In the genomic region with DNA sequence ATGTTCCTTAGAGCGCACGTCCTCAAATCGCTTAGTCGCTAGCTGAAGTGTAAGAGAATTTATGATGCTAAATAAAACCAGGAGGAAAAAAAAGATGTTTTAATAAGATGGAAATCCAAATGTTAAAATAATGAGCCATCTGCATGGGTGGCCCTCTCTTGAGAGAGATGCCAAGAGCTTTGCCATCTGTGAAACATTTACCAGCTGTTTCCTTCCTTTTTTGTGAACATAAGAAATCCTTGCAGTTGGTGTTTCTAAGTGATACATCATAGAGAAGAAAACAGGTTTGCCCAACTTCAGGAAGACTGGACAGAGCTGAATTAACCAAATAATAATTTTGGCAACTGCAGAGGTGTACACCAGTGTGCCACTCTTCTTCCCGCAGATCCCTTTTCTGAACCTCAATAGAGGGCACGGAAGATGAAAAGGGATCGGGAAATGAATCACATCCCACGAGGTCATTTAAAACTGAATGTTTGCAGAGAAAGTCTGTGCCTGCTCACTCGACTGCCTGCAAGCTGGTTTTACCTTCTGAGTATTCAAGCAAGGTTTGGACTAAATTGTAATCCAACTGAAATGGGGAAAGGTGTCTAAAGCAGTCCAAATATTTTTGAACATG, we compare ENCODE assay signal across 23 cellular contexts. TPM values are rescaled to one million over a fixed set of nuclear protein-coding genes. Genes with fewer than 3 reads are reported as not detected.
DNase-seq lines count a peak whose midpoint lies in the region; ATAC-seq, FAIRE-seq and TF ChIP-seq lines count a peak whose summit lies in the region.
"Had no signal": no experiment of that assay in that cellular context is flagged by ENCODE, and none has a peak within 500 bp of the region (broad histone marks: within the 10 kb centered on the region; RNA-seq: fewer than 3 reads in every experiment).

No MANE protein-coding gene starts in this region.

- H3K4me1 ChIP-seq in endodermal cell (ENCODE audit: control insufficient read depth, insufficient read depth, low read length), result peaks cover 7% of the 10 kb centered on the region
- H3K4me1 ChIP-seq in tibial artery, result no peaks in the 10 kb centered on the region
- H3K4me1 ChIP-seq: HAP-1 had no signal

- H3K9me3 ChIP-seq in endodermal cell (ENCODE audit: control insufficient read depth, low read length) (peaks cover 16% of the 10 kb centered on the region), tibial artery (no peaks in the 10 kb centered on the region)
- H3K9me3 ChIP-seq: HAP-1, SJSA1 had no signal

- WGBS in endodermal cell (ENCODE audit: insufficient coverage in 1 of 2, insufficient read length in 1 of 2), 2 experiments, result 93 to 95% methylated on average over 9 of the region's 9 CpGs

- in situ Hi-C loops in GM13977 (cut with MboI; ENCODE audit: low pct_unique_long_range_greater_than_20kb, low sequenced_read_pairs, unreplicated experiment), result no loop called here

- peaks cover 13% of the 10 kb centered on the region for H3K4me1 Mint-ChIP-seq in endodermal cell

- H3K27me3 ChIP-seq in endodermal cell (ENCODE audit: control insufficient read depth, insufficient read depth, low read length, poor library complexity, severe bottlenecking) (no peaks in the 10 kb centered on the region), tibial artery (no peaks in the 10 kb centered on the region)
- H3K27me3 ChIP-seq: SJSA1 had no signal

- no peak for ATAC-seq in GM18517 (IDR thresholded peaks at IDR 0.05; ENCODE audit: unreplicated experiment)

- no peaks in the 10 kb centered on the region for H3K27me3 Mint-ChIP-seq in endodermal cell (ENCODE audit: insufficient read depth)

- no peak overlapping the region for H3K9ac ChIP-seq in endodermal cell (ENCODE audit: extremely low read depth, low read length, poor library complexity, severe bottlenecking)

- H3K27ac Mint-ChIP-seq in endodermal cell, result no peak overlapping the region

- H3K4me3 ChIP-seq in endodermal cell (ENCODE audit: low read length) (peak overlapping the region; percentile 21), tibial artery (no peak overlapping the region)
- H3K4me3 ChIP-seq: HAP-1, SJSA1 had no signal

- DNase-seq in NOMO-1 treated with DMSO at 0.1 percent for 48 hours (lab: John Stamatoyannopoulos, UW; ENCODE audit: unreplicated experiment), result peak; percentile 28
- no peak for DNase-seq in NOMO-1 treated with dmso at 0.1 percent for 144 hours (lab: John Stamatoyannopoulos, UW; ENCODE audit: unreplicated experiment)
- no peak for DNase-seq in RCC 7860 (ENCODE audit: low spot score)
- DNase-seq in endodermal cell, result no peak
- DNase-seq in NCI-H2171 (lab: John Stamatoyannopoulos, UW), result no peak
- no peak for DNase-seq in tibial artery
- no peak for DNase-seq in GM13977 (ENCODE audit: low spot score)
- DNase-seq: C1 segment of cervical spinal cord, IMR-90, Kasumi-1, NCI-H1417, NCI-H2029 treated with DMSO at 0.1 percent for 48 hours, NCI-H2227 treated with DMSO at 0.1 percent for 48 hours, NCI-H82, RPMI8226, SW 1271 had no signal

- H3K36me3 ChIP-seq in endodermal cell (ENCODE audit: control insufficient read depth, insufficient read depth, low read length) (no peaks in the 10 kb centered on the region), tibial artery (no peaks in the 10 kb centered on the region)
- H3K36me3 ChIP-seq: HAP-1, SJSA1 had no signal

- no peaks in the 10 kb centered on the region for H3K36me3 Mint-ChIP-seq in endodermal cell (ENCODE audit: low read depth)

- no peak for TF ChIP-seq CTCF in endodermal cell (conservative IDR thresholded peaks at IDR 0.05)
- TF ChIP-seq CTCF in tibial artery (IDR thresholded peaks at IDR 0.05), result no peak
- TF ChIP-seq CTCF in GM13977 (IDR thresholded peaks at IDR 0.05; ENCODE audit: extremely low read depth, insufficient read depth, missing control alignments), result no peak

- H3K4me3 Mint-ChIP-seq in endodermal cell, result no peak overlapping the region

- peak; percentile 38 for FAIRE-seq in RCC 7860 (lab: Jason Lieb, UNC)
- FAIRE-seq: G401.6, GM12891, GM19239 had no signal

- H3K9me3 Mint-ChIP-seq in endodermal cell, result peaks cover 5% of the 10 kb centered on the region

- intact Hi-C loops in tibial artery (cut with DNase I; ENCODE audit: low total_unique reads), result no loop called here

- no peak overlapping the region for H3K27ac ChIP-seq in endodermal cell (ENCODE audit: low read depth, low read length)
- no peak overlapping the region for H3K27ac ChIP-seq in tibial artery
- H3K27ac ChIP-seq: 22Rv1, SJSA1 had no signal

RNA-seq across cellular contexts. Expression of gene TSHZ2, which starts 35.7 kb away (rescaled TPM):
- under 1 TPM; 0.07 to 0.31 TPM for total RNA-seq in endodermal cell
- 5.2 TPM for polyA plus RNA-seq in endodermal cell (2013, experiment 1 of 2)
- 3.5 TPM for polyA plus RNA-seq in endodermal cell (2013, experiment 2 of 2)
- total RNA-seq: SJSA1 had no signal
